In genomic region chr7:77293046-77293445, GRCh38 we compare ENCODE assay signal across 29 cellular contexts.
DNase-seq lines count a peak whose midpoint lies in the region; ATAC-seq, FAIRE-seq and TF ChIP-seq lines count a peak whose summit lies in the region.
"Had no signal": no experiment of that assay in that cellular context is flagged by ENCODE, and none has a peak within 500 bp of the region (broad histone marks: within the 10 kb centered on the region; RNA-seq: fewer than 3 reads in every experiment).

No MANE protein-coding gene starts in this region.

- in situ Hi-C loops in mammary epithelial cell (cut with MboI; ENCODE audit: low sequenced_read_pairs in 2 of 2) (no loop called here), GM12878 (cut with MboI) (no loop called here)

- peaks cover 15% of the 10 kb centered on the region for H3K9me3 Mint-ChIP-seq in MCF 10A (ENCODE audit: unreplicated experiment)

- TF ChIP-seq EP300 in GM12878 (IDR thresholded peaks at IDR 0.05; ENCODE audit: borderline replicate concordance in 1 of 2, control insufficient read depth in 1 of 2, low read depth in 2 of 2, low read length in 2 of 2) = no peak

- 98% methylated on average over 4 of the region's 4 CpGs for WGBS in mammary epithelial cell (ENCODE audit: low coverage, missing lambda C conversion rate)
- WGBS in GM12878 (ENCODE audit: insufficient coverage, insufficient replicate concordance, low lambda C conversion rate, missing lambda C conversion rate) = 76% methylated on average over 4 of the region's 4 CpGs
- 76 to 85% methylated on average over 4 of the region's 4 CpGs for WGBS in aorta, 2 donors

- no peak overlapping the region for H3K4me3 Mint-ChIP-seq in MCF 10A (ENCODE audit: unreplicated experiment)
- H3K4me3 Mint-ChIP-seq: stimulated activated naive CD8-positive, alpha-beta T cell treated with anti-CD3 and anti-CD28 coated beads, Interleukin-15, Interleukin-2, amounts not matched to agents 100 ng/mL and 50 ng/mL, for 24 hours had no signal

- CTCF ChIA-PET in MCF 10A (lab: Yijun Ruan, JAX) = no interaction called here
- CTCF ChIA-PET in mammary epithelial cell (lab: Charles Lee; ENCODE audit: low non-redundant PET) = no interaction called here
- CTCF ChIA-PET in GM12878 (lab: Yijun Ruan, JAX) = no interaction called here

- TF ChIP-seq RAD21 in GM12878 (IDR thresholded peaks at IDR 0.05; ENCODE audit: insufficient read depth, low read depth, low read length) = peak; percentile 12; the same call in 1 of the 2 replicates

- DNase-seq in MCF 10A (ENCODE audit: unreplicated experiment) (peak; percentile 4), mammary epithelial cell (no peak), GM12878 (ENCODE audit: low read depth, low spot score) (no peak), aorta (no peak), NCI-H345 treated with DMSO at 0.1 percent for 48 hours (lab: John Stamatoyannopoulos, UW; ENCODE audit: unreplicated experiment) (no peak), cerebellar cortex (ENCODE audit: low spot score) (no peak)
- DNase-seq: activated CD4-positive, alpha-beta T cell treated with anti-CD3 and anti-CD28 coated beads, Interleukin-2, amount 50 U/mL, for 1 hour; activated CD8-positive, alpha-beta memory T cell treated with anti-CD3 and anti-CD28 coated beads, Interleukin-2, amount 50 U/mL, for 48 hours; activated effector memory CD4-positive, alpha-beta T cell treated with anti-CD3 and anti-CD28 coated beads, Interleukin-2, amount 50 U/mL, for 16 hours; body of pancreas; effector CD4-positive, alpha-beta T cell; gastrocnemius medialis; hypothalamus; kidney; NCI-H1048; NCI-H187; NCI-H748 treated with DMSO at 0.1 percent for 48 hours; psoas muscle; SJCRH30; stimulated activated CD4-positive, alpha-beta T cell treated with anti-CD3 and anti-CD28 coated beads, Interleukin-4, amount 100 ng/mL, for 1 hour; T-helper 2 cell; transverse colon had no signal

- POLR2A ChIA-PET in MCF 10A (lab: Yijun Ruan, JAX) = no interaction called here
- POLR2A ChIA-PET in GM12878 (lab: Charles Lee) = no interaction called here

- H3K79me2 ChIP-seq in mammary epithelial cell (ENCODE audit: insufficient read depth, low read length) (no peaks in the 10 kb centered on the region), Loucy (ENCODE audit: insufficient read depth, low read length) (no peaks in the 10 kb centered on the region), GM12878 (ENCODE audit: control insufficient read depth, insufficient read depth, low read length) (no peaks in the 10 kb centered on the region)

- SMC1A ChIA-PET in GM12878 (lab: Charles Lee; ENCODE audit: uncharacterized antibody, unreplicated experiment) = no interaction called here

- H3K27ac Mint-ChIP-seq in MCF 10A (ENCODE audit: low read depth, unreplicated experiment) = no peak overlapping the region
- H3K27ac Mint-ChIP-seq: stimulated activated naive CD8-positive, alpha-beta T cell treated with anti-CD3 and anti-CD28 coated beads, Interleukin-15, Interleukin-2, amounts not matched to agents 100 ng/mL and 50 ng/mL, for 24 hours had no signal

- intact Hi-C loops in MCF 10A (cut with micrococcal nuclease) (no loop called here), mammary epithelial cell (cut with micrococcal nuclease) (no loop called here), GM12878 (cut with micrococcal nuclease; ENCODE audit: unreplicated experiment) (no loop called here), aorta (cut with DNase I) (no loop called here)

- ATAC-seq in GM12878 (peak; percentile 48), aorta (ENCODE audit: low FRiP score) (peak; percentile 15), GM21526 (IDR thresholded peaks at IDR 0.05; ENCODE audit: low FRiP score, unreplicated experiment) (no peak)
- ATAC-seq: body of pancreas, gastrocnemius medialis, psoas muscle had no signal

- H3K4me2 ChIP-seq in mammary epithelial cell (ENCODE audit: insufficient read depth, low read depth, low read length) = no peak overlapping the region
- no peak overlapping the region for H3K4me2 ChIP-seq in Loucy (ENCODE audit: low read depth, low read length, poor library complexity, severe bottlenecking)
- no peak overlapping the region for H3K4me2 ChIP-seq in GM12878 (ENCODE audit: control insufficient read depth, insufficient read depth)

- no peak overlapping the region for H3K4me3 ChIP-seq in mammary epithelial cell (replicated peaks in 1 of 3; ENCODE audit: insufficient read depth in 1 of 3, low read depth in 2 of 3, low read length in 3 of 3)
- H3K4me3 ChIP-seq in Loucy (ENCODE audit: low read length, poor library complexity, severe bottlenecking) = no peak overlapping the region
- no peak overlapping the region for H3K4me3 ChIP-seq in GM12878
- H3K4me3 ChIP-seq in aorta (ENCODE audit: low read length in 2 of 2) = no peak overlapping the region
- H3K4me3 ChIP-seq: body of pancreas, esophagus muscularis mucosa, gastrocnemius medialis, HAP-1, lung, psoas muscle, SJCRH30, transverse colon had no signal

- dilution Hi-C loops in mammary epithelial cell (cut with HindIII; ENCODE audit: low sequenced_read_pairs) = no loop called here

- H3K4me1 ChIP-seq in mammary epithelial cell (ENCODE audit: insufficient read depth, low read length) (no peaks in the 10 kb centered on the region), Loucy (ENCODE audit: insufficient read depth, low read length, poor library complexity, severe bottlenecking) (no peaks in the 10 kb centered on the region), GM12878 (ENCODE audit: control insufficient read depth, insufficient read depth, low read length) (no peaks in the 10 kb centered on the region), aorta (ENCODE audit: control insufficient read depth in 1 of 2, insufficient read depth in 2 of 2, low read length in 2 of 2) (peaks cover 0 to 1% of the 10 kb centered on the region in 2 donors)
- H3K4me1 ChIP-seq: body of pancreas, esophagus muscularis mucosa, gastrocnemius medialis, HAP-1, psoas muscle, transverse colon had no signal

- peaks cover 6% of the 10 kb centered on the region for H3K4me1 Mint-ChIP-seq in MCF 10A (ENCODE audit: insufficient read depth, unreplicated experiment)

- no peak overlapping the region for H2AFZ ChIP-seq in mammary epithelial cell (ENCODE audit: low read depth, low read length)
- H2AFZ ChIP-seq in Loucy (ENCODE audit: low read length) = no peak overlapping the region
- H2AFZ ChIP-seq in GM12878 (ENCODE audit: control insufficient read depth, low read depth, low read length) = no peak overlapping the region

- FAIRE-seq in GM12878 (lab: Jason Lieb, UNC) = no peak
- FAIRE-seq: A204.1, kidney had no signal

- no peaks in the 10 kb centered on the region for H3K27me3 Mint-ChIP-seq in MCF 10A (ENCODE audit: insufficient read depth, unreplicated experiment)
- H3K27me3 Mint-ChIP-seq: stimulated activated naive CD8-positive, alpha-beta T cell treated with anti-CD3 and anti-CD28 coated beads, Interleukin-15, Interleukin-2, amounts not matched to agents 100 ng/mL and 50 ng/mL, for 24 hours had no signal

- H3K36me3 ChIP-seq in mammary epithelial cell (ENCODE audit: insufficient read depth, low read length) (no peaks in the 10 kb centered on the region), Loucy (ENCODE audit: insufficient read depth, low read length) (no peaks in the 10 kb centered on the region), GM12878 (ENCODE audit: control insufficient read depth in 2 of 2, insufficient read depth in 2 of 2, low read length in 1 of 2) (no peaks in the 10 kb centered on the region; a peak in 1 of 4 replicates), aorta (ENCODE audit: control insufficient read depth in 1 of 2, insufficient read depth in 2 of 2, low read length in 1 of 2) (peaks cover 6 to 7% of the 10 kb centered on the region in 2 donors)
- H3K36me3 ChIP-seq: HAP-1, SJCRH30, transverse colon had no signal

- H3K27ac ChIP-seq in mammary epithelial cell (ENCODE audit: insufficient read depth, low read depth, low read length) (no peak overlapping the region), GM12878 (ENCODE audit: control insufficient read depth, insufficient read depth) (no peak overlapping the region), aorta (ENCODE audit: low read depth in 1 of 2, low read length in 2 of 2) (peak overlapping the region in 1 of 2 donors; percentile 19)
- H3K27ac ChIP-seq: body of pancreas, esophagus muscularis mucosa, gastrocnemius medialis, psoas muscle, SJCRH30, transverse colon had no signal

- H3K27me3 ChIP-seq in mammary epithelial cell (ENCODE audit: insufficient read depth, low read length) (no peaks in the 10 kb centered on the region), Loucy (ENCODE audit: insufficient read depth, low read length, poor library complexity, severe bottlenecking) (no peaks in the 10 kb centered on the region), GM12878 (replicated peaks in 1 of 2; ENCODE audit: control insufficient read depth in 2 of 2, insufficient read depth in 2 of 2, low read length in 1 of 2) (no peaks in the 10 kb centered on the region), aorta (ENCODE audit: control insufficient read depth in 1 of 2, insufficient read depth in 2 of 2, low read length in 1 of 2) (no peaks in the 10 kb centered on the region)
- H3K27me3 ChIP-seq: body of pancreas, esophagus muscularis mucosa, gastrocnemius medialis, SJCRH30, transverse colon had no signal

- RAD21 ChIA-PET in GM12878 (lab: Charles Lee; ENCODE audit: unreplicated experiment) = interaction anchor here (1.0 kb wide), 1 partner anchor 39 kb away, joined by 3 read pairs; no protein-coding TSS in a partner anchor

- H3K9me2 ChIP-seq in Loucy (replicated peaks; ENCODE audit: low read depth, low read length) = no peaks in the 10 kb centered on the region

- no peaks in the 10 kb centered on the region for H4K20me1 ChIP-seq in mammary epithelial cell (ENCODE audit: insufficient read depth, low read length)
- H4K20me1 ChIP-seq in Loucy (ENCODE audit: insufficient read depth, low read length, poor library complexity, severe bottlenecking) = no peaks in the 10 kb centered on the region
- no peaks in the 10 kb centered on the region for H4K20me1 ChIP-seq in GM12878 (ENCODE audit: control insufficient read depth, insufficient read depth)

- H3K9me3 ChIP-seq in mammary epithelial cell (replicated peaks; ENCODE audit: insufficient read depth, low read length) (no peaks in the 10 kb centered on the region), Loucy (ENCODE audit: insufficient read depth, low read depth, low read length) (no peaks in the 10 kb centered on the region), GM12878 (replicated peaks; ENCODE audit: control insufficient read depth, insufficient read depth, low read length) (no peaks in the 10 kb centered on the region; the same call in 1 of the 3 replicates), aorta (ENCODE audit: control insufficient read depth, low read length) (no peaks in the 10 kb centered on the region)
- H3K9me3 ChIP-seq: body of pancreas, gastrocnemius medialis, HAP-1, psoas muscle, SJCRH30, transverse colon had no signal

- H3K9ac ChIP-seq in mammary epithelial cell (ENCODE audit: insufficient read depth, low read length) = no peak overlapping the region
- H3K9ac ChIP-seq in Loucy (ENCODE audit: low read depth, low read length, poor library complexity, severe bottlenecking) = no peak overlapping the region
- no peak overlapping the region for H3K9ac ChIP-seq in GM12878 (ENCODE audit: control insufficient read depth, insufficient read depth, low read length)

- no peaks in the 10 kb centered on the region for H3K36me3 Mint-ChIP-seq in MCF 10A (ENCODE audit: insufficient read depth, unreplicated experiment)

- TF ChIP-seq CTCF in MCF 10A (IDR thresholded peaks at IDR 0.05; ENCODE audit: unreplicated experiment) (no peak), mammary epithelial cell (conservative IDR thresholded peaks at IDR 0.05 in 1 of 2, IDR thresholded peaks at IDR 0.05 in 1 of 2; ENCODE audit: extremely low read depth in 1 of 2, insufficient read depth in 1 of 2, low read depth in 1 of 2, low read length in 2 of 2) (peak in 1 of 2 donors; percentile 26), Loucy (conservative IDR thresholded peaks at IDR 0.05; ENCODE audit: low read length) (peak; percentile 54), GM12878 (IDR thresholded peaks at IDR 0.05 in 2 of 3, conservative IDR thresholded peaks at IDR 0.05 in 1 of 3; ENCODE audit: control insufficient read depth in 2 of 3, extremely low read depth in 1 of 3, insufficient read depth in 1 of 3, low read depth in 3 of 3, low read length in 3 of 3) (peak; percentile 21 to 28 (median 25); a peak in 4 of 6 replicates)

- TF ChIP-seq POLR2A in GM12878 (IDR thresholded peaks at IDR 0.05; ENCODE audit: low read depth, low read length) = no peak

- H3F3A ChIP-seq in Loucy (ENCODE audit: low read depth) = no peaks in the 10 kb centered on the region

- no TSS peak for BruUV-seq in MCF 10A (replicated peaks; lab: Mats Ljungman, UMichigan)
- no TSS peak for BruUV-seq in mammary epithelial cell (replicated peaks; lab: Mats Ljungman, UMichigan)
- no TSS peak for BruUV-seq in GM12878 (replicated peaks; lab: Mats Ljungman, UMichigan)
